14 cellular contexts compared by ENCODE assay signal in genomic region chr11:105699203-105699602, GRCh38.
"Had no signal": no experiment of that assay in that cellular context is flagged by ENCODE, and none has a peak within 500 bp of the region (broad histone marks: within the 10 kb centered on the region; RNA-seq: fewer than 3 reads in every experiment).

No MANE protein-coding gene starts in this region.

- H3K27ac ChIP-seq: neutrophil had no signal

- H3K9me3 ChIP-seq: neutrophil had no signal

- ATAC-seq: activated CD4-positive, CD25-positive, alpha-beta regulatory T cell treated with anti-CD3 and anti-CD28 coated beads, Interleukin-2, amount 50 U/mL, for 24 hours; natural killer cell; stimulated activated effector memory CD8-positive, alpha-beta T cell treated with anti-CD3 and anti-CD28 coated beads, Interleukin-12 subunit alpha, Interleukin-12 subunit beta, amount 100 ng/mL, for 72 hours had no signal

- H3K27me3 ChIP-seq: neutrophil had no signal

- DNase-seq: activated CD4-positive, alpha-beta T cell treated with anti-CD3 and anti-CD28 coated beads, Interleukin-2, amount 50 U/mL, for 4 hours; activated naive CD4-positive, alpha-beta T cell; activated T-cell treated with anti-CD3 and anti-CD28 coated beads for 4 hours; aorta; cerebellar nuclear complex; effector CD8-positive, alpha-beta T cell; foreskin fibroblast; glutamatergic neuron; mesendoderm; natural killer cell; posterior cingulate gyrus had no signal

- H3K36me3 ChIP-seq: neutrophil had no signal
